Comparison of ENCODE assay signal across 1 cellular context in the genomic region with DNA sequence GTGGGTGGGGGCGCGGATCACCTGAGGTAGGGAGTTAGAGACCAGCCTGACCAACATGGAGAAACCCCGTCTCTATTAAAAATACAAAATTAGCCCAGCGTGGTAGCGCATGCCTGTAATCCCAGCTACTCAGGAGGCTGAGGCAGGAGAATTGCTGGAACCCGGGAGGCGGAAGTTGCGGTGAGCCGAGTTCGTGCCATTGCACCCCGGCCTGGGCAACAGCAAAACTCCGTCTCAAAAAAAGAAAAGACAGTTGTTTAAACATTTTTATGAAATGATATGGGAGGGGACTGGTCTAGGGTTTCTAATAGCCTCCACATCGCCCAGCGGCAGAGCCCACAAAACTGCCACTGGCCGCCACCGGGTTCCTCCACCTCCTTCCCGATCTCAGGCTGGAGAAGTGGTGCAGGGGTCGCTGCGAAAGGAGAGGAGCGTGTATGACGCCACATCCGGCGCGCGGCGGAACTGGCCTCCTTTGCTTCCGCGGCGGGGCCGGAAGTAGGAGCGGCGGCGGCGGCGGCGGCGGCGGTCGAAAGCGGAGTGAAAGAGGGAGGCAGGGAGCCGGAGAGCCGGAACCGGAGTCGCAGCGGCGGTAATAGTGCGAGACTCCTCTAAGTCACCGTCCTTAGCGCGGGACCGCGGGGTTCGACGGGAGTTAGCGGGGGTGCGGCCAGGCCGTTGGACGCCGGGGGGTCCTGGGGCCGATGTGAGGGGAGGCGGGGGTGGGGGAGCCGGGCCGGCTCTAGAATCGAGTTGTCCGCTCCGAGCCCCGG.
TF ChIP-seq lines count a peak whose summit lies in the region.

TSS of gene PPP4C (plus strand) at position 492 of the 773 bp plus-strand sequence. CDS start 384 bp downstream, outside the sequence.

TF ChIP-seq in HepG2, 621 proteins besides CTCF, POLR2A, EP300 and RAD21 (continued from another document and continues in another):
- no peak for TF ChIP-seq ZFP62 (CRISPR knock-in tag; IDR thresholded peaks at IDR 0.05)
- no peak for TF ChIP-seq IRX3 (CRISPR knock-in tag; IDR thresholded peaks at IDR 0.05; ENCODE audit: borderline replicate concordance, low read depth)
- no peak for TF ChIP-seq ZNF570 (CRISPR knock-in tag; IDR thresholded peaks at IDR 0.05; ENCODE audit: borderline replicate concordance)
- no peak for TF ChIP-seq ZFP36L2 (CRISPR knock-in tag; IDR thresholded peaks at IDR 0.05)
- no peak for TF ChIP-seq CCAR2 (optimal IDR thresholded peaks at IDR 0.05; ENCODE audit: low read depth, low read length)
- no peak; the same call in 1 of the 2 replicates for TF ChIP-seq SSRP1 (CRISPR knock-in tag; IDR thresholded peaks at IDR 0.05)
- TF ChIP-seq CC2D1A (CRISPR knock-in tag; IDR thresholded peaks at IDR 0.05), result 0 out of 2 replicates have a peak, but pooled peaks have one; percentile 62
- TF ChIP-seq, protein P1, sequence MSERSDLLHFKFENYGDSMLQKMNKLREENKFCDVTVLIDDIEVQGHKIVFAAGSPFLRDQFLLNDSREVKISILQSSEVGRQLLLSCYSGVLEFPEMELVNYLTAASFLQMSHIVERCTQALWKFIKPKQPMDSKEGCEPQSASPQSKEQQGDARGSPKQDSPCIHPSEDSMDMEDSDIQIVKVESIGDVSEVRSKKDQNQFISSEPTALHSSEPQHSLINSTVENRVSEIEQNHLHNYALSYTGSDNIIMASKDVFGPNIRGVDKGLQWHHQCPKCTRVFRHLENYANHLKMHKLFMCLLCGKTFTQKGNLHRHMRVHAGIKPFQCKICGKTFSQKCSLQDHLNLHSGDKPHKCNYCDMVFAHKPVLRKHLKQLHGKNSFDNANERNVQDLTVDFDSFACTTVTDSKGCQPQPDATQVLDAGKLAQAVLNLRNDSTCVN (CRISPR knock-in tag; IDR thresholded peaks at IDR 0.05; ENCODE audit: borderline replicate concordance), result no peak
- TF ChIP-seq ZNF446 (CRISPR knock-in tag; IDR thresholded peaks at IDR 0.05), result peak; percentile 89
- TF ChIP-seq ZNF576 (CRISPR knock-in tag; IDR thresholded peaks at IDR 0.05), result no peak
- peak; percentile 83 for TF ChIP-seq ZNF709 (CRISPR knock-in tag; IDR thresholded peaks at IDR 0.05)
- TF ChIP-seq ZNF615 (CRISPR knock-in tag; IDR thresholded peaks at IDR 0.05; ENCODE audit: borderline replicate concordance), result no peak
- TF ChIP-seq ZC3H13 (CRISPR knock-in tag; IDR thresholded peaks at IDR 0.05), result peak; percentile 70; the same call in 1 of the 2 replicates
- TF ChIP-seq DR1 (CRISPR knock-in tag; IDR thresholded peaks at IDR 0.05), result no peak; the same call in 1 of the 2 replicates
- TF ChIP-seq, protein P2, sequence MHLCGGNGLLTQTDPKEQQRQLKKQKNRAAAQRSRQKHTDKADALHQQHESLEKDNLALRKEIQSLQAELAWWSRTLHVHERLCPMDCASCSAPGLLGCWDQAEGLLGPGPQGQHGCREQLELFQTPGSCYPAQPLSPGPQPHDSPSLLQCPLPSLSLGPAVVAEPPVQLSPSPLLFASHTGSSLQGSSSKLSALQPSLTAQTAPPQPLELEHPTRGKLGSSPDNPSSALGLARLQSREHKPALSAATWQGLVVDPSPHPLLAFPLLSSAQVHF (CRISPR knock-in tag; IDR thresholded peaks at IDR 0.05), result no peak; the same call in 1 of the 2 replicates
- peak; percentile 83 for TF ChIP-seq SPEN (CRISPR knock-in tag; IDR thresholded peaks at IDR 0.05; ENCODE audit: low read depth)
- TF ChIP-seq ZBTB1 (CRISPR knock-in tag; IDR thresholded peaks at IDR 0.05; ENCODE audit: borderline replicate concordance), result no peak
- TF ChIP-seq NR2F6 (IDR thresholded peaks at IDR 0.05), result no peak
- peak; percentile 58; the same call in 1 of the 2 replicates for TF ChIP-seq NR2F6 (CRISPR knock-in tag; IDR thresholded peaks at IDR 0.05)
- no peak for TF ChIP-seq SP140L (CRISPR knock-in tag; IDR thresholded peaks at IDR 0.05; ENCODE audit: borderline replicate concordance)
- TF ChIP-seq THAP8 (CRISPR knock-in tag; IDR thresholded peaks at IDR 0.05; ENCODE audit: borderline replicate concordance), result no peak
- peak; percentile 82 for TF ChIP-seq PHF8 (CRISPR knock-in tag; IDR thresholded peaks at IDR 0.05)
- TF ChIP-seq SMC3 (IDR thresholded peaks at IDR 0.05; ENCODE audit: low read length), result no peak
- peak; percentile 28; the same call in 1 of the 2 replicates for TF ChIP-seq ZBTB7B (CRISPR knock-in tag; IDR thresholded peaks at IDR 0.05)
- TF ChIP-seq, protein P3, sequence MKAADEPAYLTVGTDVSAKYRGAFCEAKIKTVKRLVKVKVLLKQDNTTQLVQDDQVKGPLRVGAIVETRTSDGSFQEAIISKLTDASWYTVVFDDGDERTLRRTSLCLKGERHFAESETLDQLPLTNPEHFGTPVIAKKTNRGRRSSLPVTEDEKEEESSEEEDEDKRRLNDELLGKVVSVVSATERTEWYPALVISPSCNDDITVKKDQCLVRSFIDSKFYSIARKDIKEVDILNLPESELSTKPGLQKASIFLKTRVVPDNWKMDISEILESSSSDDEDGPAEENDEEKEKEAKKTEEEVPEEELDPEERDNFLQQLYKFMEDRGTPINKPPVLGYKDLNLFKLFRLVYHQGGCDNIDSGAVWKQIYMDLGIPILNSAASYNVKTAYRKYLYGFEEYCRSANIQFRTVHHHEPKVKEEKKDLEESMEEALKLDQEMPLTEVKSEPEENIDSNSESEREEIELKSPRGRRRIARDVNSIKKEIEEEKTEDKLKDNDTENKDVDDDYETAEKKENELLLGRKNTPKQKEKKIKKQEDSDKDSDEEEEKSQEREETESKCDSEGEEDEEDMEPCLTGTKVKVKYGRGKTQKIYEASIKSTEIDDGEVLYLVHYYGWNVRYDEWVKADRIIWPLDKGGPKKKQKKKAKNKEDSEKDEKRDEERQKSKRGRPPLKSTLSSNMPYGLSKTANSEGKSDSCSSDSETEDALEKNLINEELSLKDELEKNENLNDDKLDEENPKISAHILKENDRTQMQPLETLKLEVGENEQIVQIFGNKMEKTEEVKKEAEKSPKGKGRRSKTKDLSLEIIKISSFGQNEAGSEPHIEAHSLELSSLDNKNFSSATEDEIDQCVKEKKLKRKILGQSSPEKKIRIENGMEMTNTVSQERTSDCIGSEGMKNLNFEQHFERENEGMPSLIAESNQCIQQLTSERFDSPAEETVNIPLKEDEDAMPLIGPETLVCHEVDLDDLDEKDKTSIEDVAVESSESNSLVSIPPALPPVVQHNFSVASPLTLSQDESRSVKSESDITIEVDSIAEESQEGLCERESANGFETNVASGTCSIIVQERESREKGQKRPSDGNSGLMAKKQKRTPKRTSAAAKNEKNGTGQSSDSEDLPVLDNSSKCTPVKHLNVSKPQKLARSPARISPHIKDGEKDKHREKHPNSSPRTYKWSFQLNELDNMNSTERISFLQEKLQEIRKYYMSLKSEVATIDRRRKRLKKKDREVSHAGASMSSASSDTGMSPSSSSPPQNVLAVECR (CRISPR knock-in tag; IDR thresholded peaks at IDR 0.05; ENCODE audit: borderline replicate concordance), result peak; percentile 79
- no peak for TF ChIP-seq RORA (CRISPR knock-in tag; IDR thresholded peaks at IDR 0.05)
- peak; percentile 28; the same call in 1 of the 2 replicates for TF ChIP-seq BCL6 (CRISPR knock-in tag; IDR thresholded peaks at IDR 0.05)
- TF ChIP-seq ATF7 (IDR thresholded peaks at IDR 0.05), result no peak
- no peak for TF ChIP-seq ATF7 (CRISPR knock-in tag; IDR thresholded peaks at IDR 0.05)
- TF ChIP-seq PHB2 (IDR thresholded peaks at IDR 0.05; ENCODE audit: partially characterized antibody), result no peak
- TF ChIP-seq GZF1 (CRISPR knock-in tag; IDR thresholded peaks at IDR 0.05), result no peak
- no peak for TF ChIP-seq SYNCRIP (IDR thresholded peaks at IDR 0.05; ENCODE audit: insufficient read depth, low read depth, low read length)
- TF ChIP-seq, protein P4, sequence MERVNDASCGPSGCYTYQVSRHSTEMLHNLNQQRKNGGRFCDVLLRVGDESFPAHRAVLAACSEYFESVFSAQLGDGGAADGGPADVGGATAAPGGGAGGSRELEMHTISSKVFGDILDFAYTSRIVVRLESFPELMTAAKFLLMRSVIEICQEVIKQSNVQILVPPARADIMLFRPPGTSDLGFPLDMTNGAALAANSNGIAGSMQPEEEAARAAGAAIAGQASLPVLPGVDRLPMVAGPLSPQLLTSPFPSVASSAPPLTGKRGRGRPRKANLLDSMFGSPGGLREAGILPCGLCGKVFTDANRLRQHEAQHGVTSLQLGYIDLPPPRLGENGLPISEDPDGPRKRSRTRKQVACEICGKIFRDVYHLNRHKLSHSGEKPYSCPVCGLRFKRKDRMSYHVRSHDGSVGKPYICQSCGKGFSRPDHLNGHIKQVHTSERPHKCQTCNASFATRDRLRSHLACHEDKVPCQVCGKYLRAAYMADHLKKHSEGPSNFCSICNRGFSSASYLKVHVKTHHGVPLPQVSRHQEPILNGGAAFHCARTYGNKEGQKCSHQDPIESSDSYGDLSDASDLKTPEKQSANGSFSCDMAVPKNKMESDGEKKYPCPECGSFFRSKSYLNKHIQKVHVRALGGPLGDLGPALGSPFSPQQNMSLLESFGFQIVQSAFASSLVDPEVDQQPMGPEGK (CRISPR knock-in tag; IDR thresholded peaks at IDR 0.05), result peak; percentile 23
- no peak for TF ChIP-seq ZNF7 (CRISPR knock-in tag; IDR thresholded peaks at IDR 0.05)
- 0 out of 2 replicates have a peak, but pooled peaks have one; percentile 35 for TF ChIP-seq ZNF451 (CRISPR knock-in tag; IDR thresholded peaks at IDR 0.05)
- TF ChIP-seq, protein P5, sequence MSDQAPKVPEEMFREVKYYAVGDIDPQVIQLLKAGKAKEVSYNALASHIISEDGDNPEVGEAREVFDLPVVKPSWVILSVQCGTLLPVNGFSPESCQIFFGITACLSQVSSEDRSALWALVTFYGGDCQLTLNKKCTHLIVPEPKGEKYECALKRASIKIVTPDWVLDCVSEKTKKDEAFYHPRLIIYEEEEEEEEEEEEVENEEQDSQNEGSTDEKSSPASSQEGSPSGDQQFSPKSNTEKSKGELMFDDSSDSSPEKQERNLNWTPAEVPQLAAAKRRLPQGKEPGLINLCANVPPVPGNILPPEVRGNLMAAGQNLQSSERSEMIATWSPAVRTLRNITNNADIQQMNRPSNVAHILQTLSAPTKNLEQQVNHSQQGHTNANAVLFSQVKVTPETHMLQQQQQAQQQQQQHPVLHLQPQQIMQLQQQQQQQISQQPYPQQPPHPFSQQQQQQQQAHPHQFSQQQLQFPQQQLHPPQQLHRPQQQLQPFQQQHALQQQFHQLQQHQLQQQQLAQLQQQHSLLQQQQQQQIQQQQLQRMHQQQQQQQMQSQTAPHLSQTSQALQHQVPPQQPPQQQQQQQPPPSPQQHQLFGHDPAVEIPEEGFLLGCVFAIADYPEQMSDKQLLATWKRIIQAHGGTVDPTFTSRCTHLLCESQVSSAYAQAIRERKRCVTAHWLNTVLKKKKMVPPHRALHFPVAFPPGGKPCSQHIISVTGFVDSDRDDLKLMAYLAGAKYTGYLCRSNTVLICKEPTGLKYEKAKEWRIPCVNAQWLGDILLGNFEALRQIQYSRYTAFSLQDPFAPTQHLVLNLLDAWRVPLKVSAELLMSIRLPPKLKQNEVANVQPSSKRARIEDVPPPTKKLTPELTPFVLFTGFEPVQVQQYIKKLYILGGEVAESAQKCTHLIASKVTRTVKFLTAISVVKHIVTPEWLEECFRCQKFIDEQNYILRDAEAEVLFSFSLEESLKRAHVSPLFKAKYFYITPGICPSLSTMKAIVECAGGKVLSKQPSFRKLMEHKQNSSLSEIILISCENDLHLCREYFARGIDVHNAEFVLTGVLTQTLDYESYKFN (CRISPR knock-in tag; conservative IDR thresholded peaks at IDR 0.05), result 0 out of 2 replicates have a peak, but pooled peaks have one; percentile 21
- no peak for TF ChIP-seq RFX3 (CRISPR knock-in tag; IDR thresholded peaks at IDR 0.05)
- TF ChIP-seq ARNT2 (CRISPR knock-in tag; IDR thresholded peaks at IDR 0.05; ENCODE audit: low read depth), result 0 out of 2 replicates have a peak, but pooled peaks have one; percentile 17
- no peak for TF ChIP-seq ZSCAN9 (CRISPR knock-in tag; IDR thresholded peaks at IDR 0.05; ENCODE audit: borderline replicate concordance)
- TF ChIP-seq SRF (IDR thresholded peaks at IDR 0.05; ENCODE audit: low read depth, low read length), result no peak
- peak; percentile 49; the same call in 1 of the 2 replicates for TF ChIP-seq PRDM10 (CRISPR knock-in tag; IDR thresholded peaks at IDR 0.05; ENCODE audit: low read depth)
